In genomic region chr2:107932986-107933385, GRCh38 we compare ENCODE assay signal across 11 cellular contexts. TPM values are rescaled to one million over a fixed set of nuclear protein-coding genes. Genes with fewer than 3 reads are reported as not detected.
DNase-seq lines count a peak whose midpoint lies in the region; ATAC-seq and TF ChIP-seq lines count a peak whose summit lies in the region.
"Had no signal": no experiment of that assay in that cellular context is flagged by ENCODE, and none has a peak within 500 bp of the region (broad histone marks: within the 10 kb centered on the region; RNA-seq: fewer than 3 reads in every experiment).

No MANE protein-coding gene starts in this region.

- no peak overlapping the region for H3K4me3 ChIP-seq in AG10803 (ENCODE audit: low read length)
- no peak overlapping the region for H3K4me3 ChIP-seq in HCT116 (replicated peaks in 1 of 2; ENCODE audit: low read depth in 1 of 2, low read length in 2 of 2)
- H3K4me3 ChIP-seq: spleen had no signal

- 0 out of 2 replicates have a peak, but pooled peaks have one; percentile 11 for TF ChIP-seq RAD21 in HCT116 (IDR thresholded peaks at IDR 0.05; ENCODE audit: low read depth)

- H3K4me2 ChIP-seq in HCT116 (ENCODE audit: low read length), result no peak overlapping the region

- H3K36me3 ChIP-seq in HCT116 (ENCODE audit: control insufficient read depth in 1 of 2, insufficient read depth in 2 of 2, low read length in 2 of 2), result no peaks in the 10 kb centered on the region
- H3K36me3 ChIP-seq: spleen had no signal

- ATAC-seq in HCT116 (no peak), GM18511 (IDR thresholded peaks at IDR 0.05; ENCODE audit: unreplicated experiment) (no peak), GM19463 (IDR thresholded peaks at IDR 0.05; ENCODE audit: unreplicated experiment) (no peak)

- TF ChIP-seq POLR2A in HCT116 (IDR thresholded peaks at IDR 0.05; ENCODE audit: borderline replicate concordance, extremely low read depth, insufficient read depth, insufficient read length), result no peak

- TF ChIP-seq CTCF in AG10803 (conservative IDR thresholded peaks at IDR 0.05; ENCODE audit: low read length), result peak; percentile 51
- TF ChIP-seq CTCF in HCT116 (IDR thresholded peaks at IDR 0.05 in 2 of 3, conservative IDR thresholded peaks at IDR 0.05 in 1 of 3; ENCODE audit: borderline replicate concordance in 1 of 3, insufficient read depth in 1 of 3, low read depth in 2 of 3, low read length in 2 of 3), result 0 out of 6 replicates have a peak, but pooled peaks of 1 of the 3 experiments have one; percentile 16
- peak; percentile 83 for TF ChIP-seq CTCF in VCaP (conservative IDR thresholded peaks at IDR 0.05)

- H3K4me1 ChIP-seq in HCT116 (ENCODE audit: control insufficient read depth in 1 of 2, insufficient read depth in 2 of 2, low read length in 2 of 2), result no peaks in the 10 kb centered on the region
- H3K4me1 ChIP-seq: spleen had no signal

- no peaks in the 10 kb centered on the region for H3K9me2 ChIP-seq in HCT116 (ENCODE audit: insufficient read depth)

- POLR2A ChIA-PET in HCT116 (lab: Charles Lee), result no interaction called here

- CTCF ChIA-PET in HCT116 (lab: Charles Lee), result no interaction called here

- RAD21 ChIA-PET in HCT116 (lab: Charles Lee; ENCODE audit: low non-redundant PET in 1 of 2, low total read pairs in 2 of 2, uncharacterized antibody in 2 of 2, unreplicated experiment in 2 of 2), result no interaction called here

- no peaks in the 10 kb centered on the region for H4K20me1 ChIP-seq in HCT116 (ENCODE audit: insufficient read depth)

- DNase-seq in AG10803 (ENCODE audit: low read depth), result peak; percentile 8
- DNase-seq in HCT116 (ENCODE audit: low read depth, low spot score), result no peak
- peak; percentile 48 for DNase-seq in left kidney (ENCODE audit: low read depth, low spot score)
- no peak for DNase-seq in NCI-H446 (lab: John Stamatoyannopoulos, UW)
- no peak for DNase-seq in activated gamma-delta T cell treated with Interleukin-2 at 50 U/mL for 16 hours
- DNase-seq: activated CD4-positive, CD25-positive, alpha-beta regulatory T cell; GOT3; spleen had no signal

- no TSS peak for BruUV-seq in HCT116 (replicated peaks; lab: Mats Ljungman, UMichigan)

- no peaks in the 10 kb centered on the region for H3K27me3 ChIP-seq in HCT116 (ENCODE audit: insufficient read depth, low read length)

- no peak overlapping the region for H3K27ac ChIP-seq in HCT116 (ENCODE audit: low read depth, low read length)
- no peak overlapping the region for H3K27ac ChIP-seq in VCaP
- H3K27ac ChIP-seq: spleen had no signal

- no peak overlapping the region for H2AFZ ChIP-seq in HCT116 (ENCODE audit: low read depth, low read length, poor library complexity, severe bottlenecking)

- intact Hi-C loops in HCT116 (cut with micrococcal nuclease), result loop anchor here (10.0 kb wide), 1 partner anchor 652 kb away; no protein-coding TSS in a partner anchor

- H3K79me2 ChIP-seq in HCT116 (ENCODE audit: insufficient read depth, low read length), result no peaks in the 10 kb centered on the region

- no peak overlapping the region for H3K9ac ChIP-seq in HCT116 (ENCODE audit: low read length)

- H3K9me3 ChIP-seq in HCT116 (ENCODE audit: control insufficient read depth in 1 of 2, insufficient read depth in 1 of 2, low read depth in 1 of 2, low read length in 2 of 2), result no peaks in the 10 kb centered on the region
- H3K9me3 ChIP-seq: spleen had no signal

TF ChIP-seq in HCT116, 20 proteins besides CTCF, POLR2A, EP300 and RAD21:
- TF ChIP-seq TCF7L2 (IDR thresholded peaks at IDR 0.05; ENCODE audit: borderline replicate concordance, extremely low read depth, insufficient read depth, insufficient read length) (no peak), SRF (IDR thresholded peaks at IDR 0.05; ENCODE audit: low read depth) (no peak)
TF ChIP-seq in HCT116: peak in this region for 0.

RNA-seq across cellular contexts. Expression of gene SLC5A7, which starts 53.3 kb away (rescaled TPM):
- not detected for total RNA-seq in HCT116 (2021; ENCODE audit: unreplicated experiment)
- polyA plus RNA-seq in HCT116 (2012), result not detected in 2 replicates
- total RNA-seq: spleen had no signal

Comparison
In these comparisons a context has a peak if more than half of its experiments do, and no peak if none do; other contexts are left out.
1. DNase-seq: peak in AG10803 (single experiment) and left kidney (single experiment); none in HCT116 (single experiment), NCI-H446 (0 of 2) and activated gamma-delta T cell treated with Interleukin-2 at 50 U/mL for 16 hours (single experiment).